ENCODE assay signal across 8 cellular contexts in the genomic region with DNA sequence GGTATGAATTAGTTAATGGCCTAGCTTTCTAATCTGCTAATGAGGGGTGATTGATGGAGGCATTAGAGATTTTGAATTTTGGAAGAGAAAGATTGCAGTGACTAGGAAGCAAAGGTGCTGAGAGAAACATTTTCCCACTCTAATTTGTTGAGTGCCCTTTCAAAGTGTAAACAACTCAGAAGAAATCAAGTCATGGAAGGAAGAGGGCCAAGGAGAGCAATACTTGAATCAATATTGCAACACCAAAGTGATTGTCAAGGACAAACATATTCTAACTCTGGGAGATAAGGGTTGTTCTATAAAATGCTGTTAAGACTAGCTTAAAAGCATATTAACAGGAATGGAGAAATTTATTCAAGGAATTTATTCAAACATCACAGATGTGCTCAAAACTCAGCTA.
"Had no signal": no experiment of that assay in that cellular context is flagged by ENCODE, and none has a peak within 500 bp of the region (broad histone marks: within the 10 kb centered on the region; RNA-seq: fewer than 3 reads in every experiment).

No MANE protein-coding gene starts in this region.

- DNase-seq: GDM1, GF-D8 had no signal

- H3K4me3 ChIP-seq: GM12878 had no signal

- ATAC-seq: GM12878 had no signal

- FAIRE-seq: G401.6, GM12878, GM12891, GM12892, GM18507, GM19239 had no signal
